8 cellular contexts compared by ENCODE assay signal in the genomic region with DNA sequence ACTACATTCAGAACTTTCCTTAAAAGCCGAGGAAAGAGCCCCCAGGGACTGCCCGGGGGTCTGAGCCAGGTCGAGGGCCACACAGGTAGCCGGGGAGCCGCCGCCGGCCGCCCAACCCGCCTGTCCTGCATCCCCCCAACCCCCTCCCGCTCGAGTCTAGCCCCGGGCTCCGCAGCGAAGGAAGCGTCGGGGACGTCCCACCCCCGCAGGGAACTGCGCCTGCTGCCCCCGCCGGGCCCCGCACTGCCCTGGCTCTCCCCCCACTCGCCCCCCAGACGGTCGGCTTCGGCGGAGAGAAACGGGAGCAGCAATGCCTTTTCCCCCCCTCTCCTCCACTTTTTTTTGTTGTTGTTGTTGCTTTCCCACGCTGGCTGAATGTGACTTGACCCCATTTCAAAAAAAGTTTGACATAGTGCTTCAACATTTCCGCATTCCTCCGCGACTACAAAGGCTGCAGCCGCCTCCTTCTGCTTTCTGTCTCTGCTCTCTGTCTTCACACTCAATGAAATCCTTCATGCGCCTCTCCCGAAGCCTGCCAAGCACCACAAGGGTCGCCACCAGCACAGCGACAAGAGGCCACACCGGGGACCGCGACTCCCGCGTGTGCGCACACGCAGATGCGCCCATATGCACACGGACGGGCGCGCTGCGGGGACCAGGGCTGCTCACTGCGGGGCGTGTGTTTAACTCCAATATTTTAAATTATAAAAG. TPM values are rescaled to one million over a fixed set of nuclear protein-coding genes. Genes with fewer than 3 reads are reported as not detected.
DNase-seq lines count a peak whose midpoint lies in the region; ATAC-seq and TF ChIP-seq lines count a peak whose summit lies in the region.

No MANE protein-coding gene starts in this region.

- intact Hi-C loops in Calu3 (cut with micrococcal nuclease; ENCODE audit: unreplicated experiment), result loop anchor here (2.0 to 10.0 kb wide), 3 partner anchors 136 to 310 kb away; a partner anchor contains a TSS
- intact Hi-C loops in sciatic nerve (cut with DNase I), result loop anchor here (10.0 kb wide), 1 partner anchor 110 kb away; no protein-coding TSS in a partner anchor

- in situ Hi-C loops in astrocyte of the cerebellum (cut with HindIII; ENCODE audit: low sequenced_read_pairs), result loop anchor here (25.0 kb wide), 1 partner anchor 202 kb away; no protein-coding TSS in a partner anchor

- BruUV-seq in Calu3 (replicated peaks; lab: Mats Ljungman, UMichigan), result no TSS peak

- H3K9me3 Mint-ChIP-seq in Calu3 (ENCODE audit: low read depth, unreplicated experiment), result no peaks in the 10 kb centered on the region
- no peaks in the 10 kb centered on the region for H3K9me3 Mint-ChIP-seq in T-helper 1 cell treated with Interleukin-12 subunit alpha and Interleukin-12 subunit beta and Interleukin-4 antibody, amounts not matched to agents 30 μg/mL and 1 μg/mL, for 36 hours

- peak overlapping the region; percentile 79 for H3K4me3 Mint-ChIP-seq in Calu3 (ENCODE audit: low read depth, unreplicated experiment)
- H3K4me3 Mint-ChIP-seq in T-helper 1 cell treated with Interleukin-12 subunit alpha and Interleukin-12 subunit beta and Interleukin-4 antibody, amounts not matched to agents 30 μg/mL and 1 μg/mL, for 36 hours, result peak overlapping the region; percentile 94

- TF ChIP-seq CTCF in Calu3 (IDR thresholded peaks at IDR 0.05; ENCODE audit: unreplicated experiment) (no peak), astrocyte of the cerebellum (IDR thresholded peaks at IDR 0.05; ENCODE audit: low read depth, low read length, missing control alignments) (no peak)

- H3K36me3 Mint-ChIP-seq in Calu3 (ENCODE audit: insufficient read depth, unreplicated experiment), result peaks cover 71% of the 10 kb centered on the region
- H3K36me3 Mint-ChIP-seq in T-helper 1 cell treated with Interleukin-12 subunit alpha and Interleukin-12 subunit beta and Interleukin-4 antibody, amounts not matched to agents 30 μg/mL and 1 μg/mL, for 36 hours (ENCODE audit: low read depth), result peaks cover 33% of the 10 kb centered on the region

- peak; percentile 58 for DNase-seq in Calu3
- DNase-seq in HuH-7 (ENCODE audit: low spot score), result peak; percentile 49
- no peak for DNase-seq in astrocyte of the cerebellum (ENCODE audit: low read depth)
- peak; percentile 13 to 42 for DNase-seq in hippocampal formation (lab: John Stamatoyannopoulos, UW)
- peak; percentile 71 for DNase-seq in sciatic nerve (ENCODE audit: low spot score)
- no peak for DNase-seq in NCI-H1092 (lab: John Stamatoyannopoulos, UW)

- CTCF ChIA-PET in Calu3 (lab: Charles Lee), result no interaction called here

- ATAC-seq in sciatic nerve (peak; percentile 23), HG03039 (IDR thresholded peaks at IDR 0.05; ENCODE audit: unreplicated experiment) (no peak)

- peak overlapping the region; percentile 63 for H3K27ac Mint-ChIP-seq in Calu3 (ENCODE audit: unreplicated experiment)
- peak overlapping the region; percentile 98 for H3K27ac Mint-ChIP-seq in T-helper 1 cell treated with Interleukin-12 subunit alpha and Interleukin-12 subunit beta and Interleukin-4 antibody, amounts not matched to agents 30 μg/mL and 1 μg/mL, for 36 hours

- no peaks in the 10 kb centered on the region for H3K4me1 Mint-ChIP-seq in Calu3 (ENCODE audit: low read depth, unreplicated experiment)
- H3K4me1 Mint-ChIP-seq in T-helper 1 cell treated with Interleukin-12 subunit alpha and Interleukin-12 subunit beta and Interleukin-4 antibody, amounts not matched to agents 30 μg/mL and 1 μg/mL, for 36 hours (ENCODE audit: low read depth), result peaks cover 31% of the 10 kb centered on the region

- no peaks in the 10 kb centered on the region for H3K27me3 Mint-ChIP-seq in Calu3 (ENCODE audit: unreplicated experiment)
- H3K27me3 Mint-ChIP-seq in T-helper 1 cell treated with Interleukin-12 subunit alpha and Interleukin-12 subunit beta and Interleukin-4 antibody, amounts not matched to agents 30 μg/mL and 1 μg/mL, for 36 hours (ENCODE audit: low read depth), result peaks cover 23% of the 10 kb centered on the region

- peak overlapping the region; percentile 73 for H3K4me3 ChIP-seq in astrocyte of the cerebellum (ENCODE audit: low read depth, low read length)

RNA-seq across cellular contexts. Expression of a gene that starts 1.1 kb away (rescaled TPM):
- total RNA-seq in Calu3 (2022), result 67.7 and 87.9 TPM in 2 replicates
- 31.0 TPM for total RNA-seq in sciatic nerve

Comparison
In these comparisons a context has a peak if more than half of its experiments do, and no peak if none do; other contexts are left out.
1. DNase-seq: peak in Calu3 (single experiment), HuH-7 (single experiment), hippocampal formation (2 of 2) and sciatic nerve (single experiment); none in astrocyte of the cerebellum (single experiment) and NCI-H1092 (single experiment).